ENCODE assay signal across 8 cellular contexts in genomic region chr17:80992077-80992947, GRCh38. TPM values are rescaled to one million over a fixed set of nuclear protein-coding genes. Genes with fewer than 3 reads are reported as not detected.
DNase-seq lines count a peak whose midpoint lies in the region; ATAC-seq and TF ChIP-seq lines count a peak whose summit lies in the region.

No MANE protein-coding gene starts in this region.

- intact Hi-C loops in heart right ventricle (cut with DNase I) (loop anchor here in 1 of 10 donors (10.0 kb wide), 1 partner anchor 242 kb away; the partner anchor contains the start of genes NDUFAF8 and TEPSIN), cardiac septum (cut with DNase I) (no loop called here)

- H3K27me3 ChIP-seq in heart right ventricle (peaks cover 0 to 10% (median 0%) of the 10 kb centered on the region in 7 donors), SJSA1 (replicated peaks) (no peaks in the 10 kb centered on the region), neutrophil (peaks cover 17% of the 10 kb centered on the region)

- TF ChIP-seq CTCF in heart right ventricle (IDR thresholded peaks at IDR 0.05) (no peak), neutrophil (IDR thresholded peaks at IDR 0.05) (no peak)

- no peaks in the 10 kb centered on the region for H3K9me3 ChIP-seq in heart right ventricle
- H3K9me3 ChIP-seq in SJSA1 (replicated peaks), result peaks cover 6% of the 10 kb centered on the region
- H3K9me3 ChIP-seq in neutrophil, result no peaks in the 10 kb centered on the region

- ATAC-seq in heart right ventricle (peak in 3 of 8 donors; percentile 2 to 21 (median 9)), esophagus mucosa (peak; percentile 14), HG03571 (IDR thresholded peaks at IDR 0.05; ENCODE audit: unreplicated experiment) (no peak), GM18511 (IDR thresholded peaks at IDR 0.05; ENCODE audit: unreplicated experiment) (no peak), HG02870 (IDR thresholded peaks at IDR 0.05; ENCODE audit: unreplicated experiment) (no peak)

- H3K4me3 ChIP-seq in heart right ventricle (peak overlapping the region; percentile 67 to 97 (median 92)), SJSA1 (peak overlapping the region; percentile 100), neutrophil (ENCODE audit: low read depth in 1 of 2, low read length in 1 of 2) (peak overlapping the region; percentile 73 to 82)

- WGBS in heart right ventricle, 2 donors, result 4% methylated on average over 75 to 90 of the region's 90 CpGs

- DNase-seq in heart right ventricle (no peak), cardiac septum (ENCODE audit: low spot score) (no peak), SJSA1 (ENCODE audit: low read depth in 1 of 2, low spot score in 2 of 2) (no peak)

- H3K27ac ChIP-seq in heart right ventricle, result peak overlapping the region in 9 of 10 donors; percentile 36 to 90 (median 76)
- peak overlapping the region; percentile 57 for H3K27ac ChIP-seq in SJSA1
- peak overlapping the region; percentile 50 for H3K27ac ChIP-seq in neutrophil

- peaks cover 11 to 41% (median 32%) of the 10 kb centered on the region in 9 donors for H3K4me1 ChIP-seq in heart right ventricle
- H3K4me1 ChIP-seq in SJSA1 (replicated peaks), result peaks cover 48% of the 10 kb centered on the region
- peaks cover 20 to 33% of the 10 kb centered on the region in 2 experiments for H3K4me1 ChIP-seq in neutrophil (ENCODE audit: control insufficient read depth in 1 of 2, insufficient read depth in 1 of 2, low read depth in 1 of 2, low read length in 1 of 2)

- H3K36me3 ChIP-seq in heart right ventricle (peaks cover 0 to 28% (median 24%) of the 10 kb centered on the region in 9 donors), SJSA1 (peaks cover 45% of the 10 kb centered on the region), neutrophil (peaks cover 26% of the 10 kb centered on the region)

RNA-seq across cellular contexts. Expression of gene CHMP6, which starts 0.7 kb away (rescaled TPM):
- total RNA-seq in heart right ventricle (10 to 100 TPM; 17.5 to 26.4 (median 22.1) TPM), cardiac septum (21.7 TPM), esophagus mucosa (22.2 TPM)
- polyA plus RNA-seq in heart right ventricle, result 10 to 100 TPM; 23.8 to 30.6 TPM
- total RNA-seq in SJSA1 (2014; rRNA removed; shearing (Covaris generic)), result 20.9 and 26.3 TPM in 2 replicates

RNA-seq across cellular contexts. Expression of gene BAIAP2, which starts 42.6 kb away (rescaled TPM):
- total RNA-seq in heart right ventricle (10 to 100 TPM in 9 of 10 donors, 1 to 10 TPM in 1; 9.5 to 25.8 (median 13.8) TPM), cardiac septum (9.8 TPM), esophagus mucosa (111 TPM)
- polyA plus RNA-seq in heart right ventricle, result 10 to 100 TPM; 16.1 to 18.7 TPM
- total RNA-seq in SJSA1 (2014; rRNA removed; shearing (Covaris generic)), result 37.6 and 59.5 TPM in 2 replicates
